In the genomic region with DNA sequence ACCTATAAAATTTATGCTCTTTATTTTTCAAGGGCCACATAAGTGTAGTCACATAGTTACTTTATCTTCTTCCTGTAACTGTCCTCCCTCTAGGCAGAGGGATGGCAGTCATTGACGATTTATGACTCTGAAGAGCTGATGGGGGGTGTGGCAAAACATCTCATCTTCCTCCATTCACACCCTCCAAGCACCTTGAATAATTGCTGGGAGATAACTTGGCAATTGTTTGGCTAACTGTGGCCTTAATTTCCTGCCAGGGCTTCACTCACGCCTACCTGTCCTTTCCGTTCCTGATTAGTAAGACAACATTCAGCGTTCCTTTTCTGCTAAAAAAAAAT, we compare ENCODE assay signal across 12 cellular contexts.
A peak's percentile ranks its signal among the peaks of the same experiment; 100 is the strongest.
DNase-seq lines count a peak whose midpoint lies in the region; ATAC-seq, FAIRE-seq and TF ChIP-seq lines count a peak whose summit lies in the region.
"Had no signal": no experiment of that assay in that cellular context is flagged by ENCODE, and none has a peak within 500 bp of the region (broad histone marks: within the 10 kb centered on the region; RNA-seq: fewer than 3 reads in every experiment).

No MANE protein-coding gene starts in this region.

- no peaks in the 10 kb centered on the region for H3K79me1 ChIP-seq in H9 (ENCODE audit: insufficient read depth, low read depth, low read length, poor library complexity, severe bottlenecking)

- no peak overlapping the region for H3K14ac ChIP-seq in H9 (ENCODE audit: insufficient read depth, low read length)

- no peak for TF ChIP-seq RAD21 in K562 (CRISPR knock-in tag; conservative IDR thresholded peaks at IDR 0.05 in 1 of 2, IDR thresholded peaks at IDR 0.05 in 1 of 2)

- TF ChIP-seq CTCF in K562 (IDR thresholded peaks at IDR 0.05 in 2 of 3, conservative IDR thresholded peaks at IDR 0.05 in 1 of 3; ENCODE audit: insufficient read depth in 2 of 3, low read depth in 1 of 3, low read length in 3 of 3) (no peak), H9 (conservative IDR thresholded peaks at IDR 0.05) (no peak), coronary artery (IDR thresholded peaks at IDR 0.05) (no peak)

- H4K8ac ChIP-seq in H9 (replicated peaks; ENCODE audit: insufficient read length, low read depth, low read length), result no peak overlapping the region

- FAIRE-seq in K562 (lab: Jason Lieb, UNC), result no peak

- H2BK15ac ChIP-seq in H9 (ENCODE audit: low read depth, low read length), result no peak overlapping the region

- no peak overlapping the region for H3K4me3 ChIP-seq in K562
- H3K4me3 ChIP-seq in skin epidermis, result peak overlapping the region in 1 of 7 experiments; percentile 4
- no peak overlapping the region for H3K4me3 ChIP-seq in coronary artery

- H3K9ac ChIP-seq in K562 (ENCODE audit: insufficient read depth in 1 of 2, low read depth in 2 of 2, low read length in 2 of 2) (no peak overlapping the region), H9 (ENCODE audit: extremely low read depth, insufficient read length, low read length) (no peak overlapping the region)

- no peaks in the 10 kb centered on the region for H3K27me3 Mint-ChIP-seq in activated T-cell treated with anti-CD3 and anti-CD28 coated beads, Interleukin-2, amount 50 U/mL, for 72 hours (ENCODE audit: low read depth)
- H3K27me3 Mint-ChIP-seq in H9 (ENCODE audit: low read depth), result no peaks in the 10 kb centered on the region
- H3K27me3 Mint-ChIP-seq: dendritic cell treated with granulocyte-macrophage colony-stimulating factor and Interleukin-4, amounts not matched to agents 40 ng/mL and 50 ng/mL, for 4 days; progenitor cell of endocrine pancreas had no signal

- no peaks in the 10 kb centered on the region for H3K9me3 Mint-ChIP-seq in activated T-cell treated with anti-CD3 and anti-CD28 coated beads, Interleukin-2, amount 50 U/mL, for 72 hours
- no peaks in the 10 kb centered on the region for H3K9me3 Mint-ChIP-seq in H9
- H3K9me3 Mint-ChIP-seq: dendritic cell treated with granulocyte-macrophage colony-stimulating factor and Interleukin-4, amounts not matched to agents 40 ng/mL and 50 ng/mL, for 4 days had no signal

- in situ Hi-C loops in K562 (cut with MboI), result no loop called here

- no peaks in the 10 kb centered on the region for H3K79me2 ChIP-seq in K562 (ENCODE audit: control insufficient read depth, insufficient read depth, low read length)
- no peaks in the 10 kb centered on the region for H3K79me2 ChIP-seq in H9 (ENCODE audit: insufficient read depth, low read length)

- no peak overlapping the region for H2AFZ ChIP-seq in K562 (ENCODE audit: low read depth, low read length)
- no peak overlapping the region for H2AFZ ChIP-seq in H9 (ENCODE audit: low read length)

- peak in 1 of 2 donors; percentile 28 for DNase-seq in activated T-cell treated with anti-CD3 and anti-CD28 coated beads, Interleukin-2, amount 50 U/mL, for 72 hours
- no peak for DNase-seq in activated T-cell treated with anti-CD3 and anti-CD28 coated beads, Interleukin-2, amount 50 U/mL, for 1 hour
- DNase-seq in NCI-H345 treated with DMSO at 0.1 percent for 48 hours (lab: John Stamatoyannopoulos, UW; ENCODE audit: unreplicated experiment) (peak; percentile 4), K562 (ENCODE audit: extremely low read depth in 1 of 4, low spot score in 3 of 4) (no peak), H9 (no peak), coronary artery (ENCODE audit: low spot score) (no peak), kidney tubule cell (ENCODE audit: low spot score) (no peak)
- DNase-seq: activated CD8-positive, alpha-beta memory T cell treated with anti-CD3 and anti-CD28 coated beads for 24 hours; stimulated activated CD4-positive, alpha-beta T cell treated with anti-CD3 and anti-CD28 coated beads, Interleukin-2, amount 100 ng/mL, for 48 hours had no signal

- POLR2A ChIA-PET in K562 (lab: Yijun Ruan, JAX), result no interaction called here

- H3K4me1 ChIP-seq in K562 (replicated peaks in 1 of 2; ENCODE audit: control insufficient read depth in 2 of 2, insufficient read depth in 2 of 2, low read length in 2 of 2), result no peaks in the 10 kb centered on the region
- peaks cover 5% of the 10 kb centered on the region; the same call in 1 of the 2 replicates for H3K4me1 ChIP-seq in H9 (ENCODE audit: insufficient read depth, low read length)

- H3K23ac ChIP-seq in H9 (ENCODE audit: insufficient read length, low read depth, low read length), result no peak overlapping the region

- H3K4me2 ChIP-seq in K562 (ENCODE audit: insufficient read depth, low read length) (no peak overlapping the region), H9 (ENCODE audit: insufficient read depth, insufficient read length, low read length) (no peak overlapping the region)

- H4K20me1 ChIP-seq in K562 (replicated peaks; ENCODE audit: control insufficient read depth, insufficient read depth, low read length), result no peaks in the 10 kb centered on the region
- no peaks in the 10 kb centered on the region for H4K20me1 ChIP-seq in H9 (ENCODE audit: control insufficient read depth, insufficient read depth, insufficient read length)

- H3K56ac ChIP-seq in H9 (ENCODE audit: insufficient read length, low read depth, low read length), result no peak overlapping the region

- H3K27ac ChIP-seq in K562 (ENCODE audit: extremely low read depth, low read depth, low read length), result no peak overlapping the region
- H3K27ac ChIP-seq in skin epidermis, result peak overlapping the region in 13 of 21 experiments; percentile 29 to 84 (median 58)
- H3K27ac ChIP-seq in H9 (ENCODE audit: insufficient read length, low read depth, low read length), result no peak overlapping the region
- H3K27ac ChIP-seq in coronary artery, result no peak overlapping the region

- peaks cover 59% of the 10 kb centered on the region for H3K4me1 Mint-ChIP-seq in activated T-cell treated with anti-CD3 and anti-CD28 coated beads, Interleukin-2, amount 50 U/mL, for 72 hours (ENCODE audit: low read depth)
- peaks cover 27 to 34% of the 10 kb centered on the region in 2 experiments for H3K4me1 Mint-ChIP-seq in H9

- H3T11ph ChIP-seq in H9 (ENCODE audit: low read length), result no peak overlapping the region

- TF ChIP-seq POLR2A in K562 (conservative IDR thresholded peaks at IDR 0.05), result no peak

- H2AK5ac ChIP-seq in H9 (ENCODE audit: insufficient read length, low read length), result no peak overlapping the region

- BruUV-seq in K562 (replicated peaks; lab: Mats Ljungman, UMichigan), result no TSS peak

- CTCF ChIA-PET in K562 (lab: Yijun Ruan, JAX; ENCODE audit: low intra/inter-chr PET ratio), result no interaction called here

- H3K9me3 ChIP-seq in K562 (replicated peaks; ENCODE audit: control insufficient read depth, insufficient read depth, low read depth, low read length) (no peaks in the 10 kb centered on the region), H9 (ENCODE audit: control insufficient read depth, low read depth, low read length) (no peaks in the 10 kb centered on the region)

- H3K36me3 Mint-ChIP-seq in activated T-cell treated with anti-CD3 and anti-CD28 coated beads, Interleukin-2, amount 50 U/mL, for 72 hours (ENCODE audit: insufficient read depth in 2 of 2), result peaks cover 0 to 2% of the 10 kb centered on the region in 2 donors
- H3K36me3 Mint-ChIP-seq in H9 (ENCODE audit: insufficient read depth in 1 of 3, low read depth in 3 of 3), result no peaks in the 10 kb centered on the region

- no peak overlapping the region for H2BK120ac ChIP-seq in H9 (ENCODE audit: low read depth, low read length, poor library complexity, severe bottlenecking)

- H3K4ac ChIP-seq in H9 (ENCODE audit: low read depth, low read length), result no peak overlapping the region

- peak overlapping the region; percentile 76 for H3K27ac Mint-ChIP-seq in activated T-cell treated with anti-CD3 and anti-CD28 coated beads, Interleukin-2, amount 50 U/mL, for 72 hours
- H3K27ac Mint-ChIP-seq in H9, result no peak overlapping the region

- peak in 1 of 2 donors; percentile 34 for ATAC-seq in activated T-cell treated with anti-CD3 and anti-CD28 coated beads, Interleukin-2, amount 50 U/mL, for 72 hours (replicated peaks in 1 of 2)
- no peak for ATAC-seq in K562

- H3K23me2 ChIP-seq in H9 (ENCODE audit: insufficient read length, low read depth, low read length, poor library complexity, severe bottlenecking), result no peaks in the 10 kb centered on the region

- peak overlapping the region; percentile 75 to 85 for H3K4me3 Mint-ChIP-seq in activated T-cell treated with anti-CD3 and anti-CD28 coated beads, Interleukin-2, amount 50 U/mL, for 72 hours
- no peak overlapping the region for H3K4me3 Mint-ChIP-seq in H9
- H3K4me3 Mint-ChIP-seq: dendritic cell treated with granulocyte-macrophage colony-stimulating factor and Interleukin-4, amounts not matched to agents 40 ng/mL and 50 ng/mL, for 4 days had no signal

- H2BK20ac ChIP-seq in H9 (ENCODE audit: low read depth, low read length, poor library complexity, severe bottlenecking), result no peak overlapping the region

- H3K9me1 ChIP-seq in K562 (ENCODE audit: control insufficient read depth, insufficient read depth, low read length), result no peaks in the 10 kb centered on the region

- no peak overlapping the region for H4K91ac ChIP-seq in H9 (ENCODE audit: insufficient read length, low read depth, low read length)

- no peak for TF ChIP-seq EP300 in K562 (IDR thresholded peaks at IDR 0.05; ENCODE audit: low read length)

- no peaks in the 10 kb centered on the region for H3K36me3 ChIP-seq in K562 (ENCODE audit: control insufficient read depth, insufficient read depth, low read length)

- H3K27me3 ChIP-seq in K562 (ENCODE audit: control insufficient read depth in 2 of 2, insufficient read depth in 2 of 2, low read length in 2 of 2) (peaks cover 6 to 22% of the 10 kb centered on the region in 2 experiments; a peak in 3 of 5 replicates), H9 (ENCODE audit: insufficient read depth, low read length) (no peaks in the 10 kb centered on the region)

- no peak overlapping the region for H3K18ac ChIP-seq in H9 (ENCODE audit: insufficient read length, low read depth, low read length)

- WGBS in K562 (ENCODE audit: insufficient coverage, low coverage, missing lambda C conversion rate), result 0% methylated on average over 4 of the region's 4 CpGs
- no CpG with 5 or more reads among the region's 4 CpGs for WGBS in H9 (ENCODE audit: extremely low coverage, insufficient read length, low lambda C conversion rate)

- intact Hi-C loops in K562 (cut with micrococcal nuclease), result no loop called here

- no peak overlapping the region for H4K5ac ChIP-seq in H9 (ENCODE audit: insufficient read length, low read depth, low read length)

- no peak overlapping the region for H2BK5ac ChIP-seq in H9 (ENCODE audit: insufficient read length, low read length)

- no peak overlapping the region for H2BK12ac ChIP-seq in H9 (ENCODE audit: insufficient read length, low read depth, low read length)

TF ChIP-seq in K562, 482 proteins besides CTCF, POLR2A, EP300 and RAD21 (continues in another document):
- no peak for TF ChIP-seq NFE2L1 (tag; IDR thresholded peaks at IDR 0.05; ENCODE audit: borderline replicate concordance, low read depth)
- TF ChIP-seq, protein P1, sequence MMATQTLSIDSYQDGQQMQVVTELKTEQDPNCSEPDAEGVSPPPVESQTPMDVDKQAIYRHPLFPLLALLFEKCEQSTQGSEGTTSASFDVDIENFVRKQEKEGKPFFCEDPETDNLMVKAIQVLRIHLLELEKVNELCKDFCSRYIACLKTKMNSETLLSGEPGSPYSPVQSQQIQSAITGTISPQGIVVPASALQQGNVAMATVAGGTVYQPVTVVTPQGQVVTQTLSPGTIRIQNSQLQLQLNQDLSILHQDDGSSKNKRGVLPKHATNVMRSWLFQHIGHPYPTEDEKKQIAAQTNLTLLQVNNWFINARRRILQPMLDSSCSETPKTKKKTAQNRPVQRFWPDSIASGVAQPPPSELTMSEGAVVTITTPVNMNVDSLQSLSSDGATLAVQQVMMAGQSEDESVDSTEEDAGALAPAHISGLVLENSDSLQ (IDR thresholded peaks at IDR 0.05), result peak; percentile 56

Comparison
In these comparisons a context has a peak if more than half of its experiments do, and no peak if none do; other contexts are left out.
1. H3K4me3 Mint-ChIP-seq: peak in activated T-cell treated with anti-CD3 and anti-CD28 coated beads, Interleukin-2, amount 50 U/mL, for 72 hours (2 of 2); none in H9 (0 of 2).
2. H3K27ac ChIP-seq: peak in skin epidermis (13 of 21); none in K562 (single experiment), H9 (single experiment) and coronary artery (0 of 2).